ENCODE assay signal across 11 cellular contexts in genomic region chr7:2260820-2261219, GRCh38. TPM values are rescaled to one million over a fixed set of nuclear protein-coding genes. Genes with fewer than 3 reads are reported as not detected.
DNase-seq lines count a peak whose midpoint lies in the region; ATAC-seq, FAIRE-seq and TF ChIP-seq lines count a peak whose summit lies in the region.
"Had no signal": no experiment of that assay in that cellular context is flagged by ENCODE, and none has a peak within 500 bp of the region (broad histone marks: within the 10 kb centered on the region; RNA-seq: fewer than 3 reads in every experiment).

No MANE protein-coding gene starts in this region.

- H3K27ac ChIP-seq in VCaP (peak overlapping the region; percentile 21; the same call in 1 of the 2 replicates), osteoblast (ENCODE audit: low read depth, low read length) (no peak overlapping the region)

- H4K20me1 ChIP-seq in osteoblast (ENCODE audit: insufficient read depth, low read length), result no peaks in the 10 kb centered on the region

- no peak for TF ChIP-seq POLR2A in GM12891 (IDR thresholded peaks at IDR 0.05; ENCODE audit: low read depth, low read length)

- DNase-seq in GM12891 (ENCODE audit: insufficient read length, low spot score), result no peak
- DNase-seq in NCI-H2029 (lab: John Stamatoyannopoulos, UW), result peak; percentile 56
- DNase-seq in osteoblast (ENCODE audit: insufficient read length, low spot score, missing footprints), result peak; percentile 76
- DNase-seq in middle frontal gyrus (ENCODE audit: extremely low spot score, low spot score), result no peak
- no peak for DNase-seq in activated CD4-positive, alpha-beta T cell treated with anti-CD3 and anti-CD28 coated beads, Interleukin-2, amount 50 U/mL, for 48 hours
- no peak for DNase-seq in left colon
- DNase-seq: NCI-H187 treated with DMSO at 0.1 percent for 48 hours had no signal

- H2AFZ ChIP-seq in osteoblast (ENCODE audit: low read length), result no peak overlapping the region

- intact Hi-C loops in left colon (cut with DNase I, micrococcal nuclease), result no loop called here

- no peaks in the 10 kb centered on the region for H3K27me3 ChIP-seq in osteoblast (ENCODE audit: insufficient read depth, low read length)
- H3K27me3 ChIP-seq: heart left ventricle had no signal

- ATAC-seq in HG03457 (IDR thresholded peaks at IDR 0.05; ENCODE audit: unreplicated experiment), result no peak
- no peak for ATAC-seq in left colon

- TF ChIP-seq CTCF in VCaP (conservative IDR thresholded peaks at IDR 0.05) (no peak), osteoblast (IDR thresholded peaks at IDR 0.05; ENCODE audit: extremely low read depth, low read depth, low read length) (no peak)

- no peak overlapping the region for H3K4me3 ChIP-seq in osteoblast (ENCODE audit: insufficient read depth, low read length)
- H3K4me3 ChIP-seq: heart left ventricle had no signal

- H3K4me1 ChIP-seq in osteoblast (ENCODE audit: insufficient read depth, low read length), result no peaks in the 10 kb centered on the region

- H3K4me2 ChIP-seq in osteoblast (ENCODE audit: insufficient read depth, low read length), result no peak overlapping the region

- H3K79me2 ChIP-seq in osteoblast (ENCODE audit: insufficient read depth, low read length), result peaks cover 5% of the 10 kb centered on the region

- no peaks in the 10 kb centered on the region for H3K9me3 ChIP-seq in osteoblast (ENCODE audit: low read depth, low read length)
- H3K9me3 ChIP-seq: heart left ventricle had no signal

- peaks cover 22% of the 10 kb centered on the region for H3K36me3 ChIP-seq in osteoblast (ENCODE audit: insufficient read depth, low read length)

- FAIRE-seq in GM12891 (lab: Jason Lieb, UNC), result peak; percentile 23
- FAIRE-seq: colon had no signal

TF ChIP-seq in GM12891, 5 proteins besides CTCF, POLR2A, EP300 and RAD21:
- no peak for TF ChIP-seq SPI1 (IDR thresholded peaks at IDR 0.05; ENCODE audit: low read depth, low read length)
- no peak for TF ChIP-seq TAF1 (IDR thresholded peaks at IDR 0.05; ENCODE audit: low read depth, low read length)
- TF ChIP-seq PAX5 (IDR thresholded peaks at IDR 0.05; ENCODE audit: insufficient read depth, low read length, severe bottlenecking), result no peak
- no peak for TF ChIP-seq POU2F2 (IDR thresholded peaks at IDR 0.05; ENCODE audit: low read depth, low read length)
- TF ChIP-seq POLR2AphosphoS5 (IDR thresholded peaks at IDR 0.05; ENCODE audit: low read depth, low read length), result no peak

RNA-seq across cellular contexts. Expression of gene NUDT1, which starts 18.8 kb away (rescaled TPM):
- 56.5 TPM for polyA plus RNA-seq in GM12891 (2012; ENCODE audit: low read depth, missing spikeins)
- total RNA-seq in osteoblast (18.5 and 21.8 TPM in 2 replicates), left colon (10 to 100 TPM in 1 of 2 donors, 1 to 10 TPM in 1; 8.1 to 10.3 TPM)

RNA-seq across cellular contexts. Expression of gene MRM2, which starts 18.8 kb away (rescaled TPM):
- 44.2 TPM for polyA plus RNA-seq in GM12891 (2012; ENCODE audit: low read depth, missing spikeins)
- 21.4 and 21.5 TPM in 2 replicates for total RNA-seq in osteoblast
- total RNA-seq in left colon, result 10 to 100 TPM; 15.0 to 15.6 TPM

RNA-seq across cellular contexts. Expression of gene MAD1L1, which starts 28.1 kb away (rescaled TPM):
- polyA plus RNA-seq in GM12891 (2012; ENCODE audit: low read depth, missing spikeins), result 90.5 TPM
- total RNA-seq in osteoblast (66.2 and 72.2 TPM in 2 replicates), left colon (10 to 100 TPM; 22.1 to 28.2 TPM)

RNA-seq across cellular contexts. Expression of gene SNX8, which starts 53.4 kb away (rescaled TPM):
- 89.1 TPM for polyA plus RNA-seq in GM12891 (2012; ENCODE audit: low read depth, missing spikeins)
- total RNA-seq in osteoblast (16.3 and 25.0 TPM in 2 replicates), left colon (10 to 100 TPM; 21.8 to 38.0 TPM)

Comparison
In these comparisons a context has a peak if more than half of its experiments do, and no peak if none do; other contexts are left out.
1. DNase-seq: peak in NCI-H2029 (single experiment) and osteoblast (single experiment); none in GM12891 (single experiment), middle frontal gyrus (single experiment), activated CD4-positive, alpha-beta T cell treated with anti-CD3 and anti-CD28 coated beads, Interleukin-2, amount 50 U/mL, for 48 hours (0 of 2) and left colon (0 of 2).